Comparison of ENCODE assay signal across 27 cellular contexts in the genomic region with DNA sequence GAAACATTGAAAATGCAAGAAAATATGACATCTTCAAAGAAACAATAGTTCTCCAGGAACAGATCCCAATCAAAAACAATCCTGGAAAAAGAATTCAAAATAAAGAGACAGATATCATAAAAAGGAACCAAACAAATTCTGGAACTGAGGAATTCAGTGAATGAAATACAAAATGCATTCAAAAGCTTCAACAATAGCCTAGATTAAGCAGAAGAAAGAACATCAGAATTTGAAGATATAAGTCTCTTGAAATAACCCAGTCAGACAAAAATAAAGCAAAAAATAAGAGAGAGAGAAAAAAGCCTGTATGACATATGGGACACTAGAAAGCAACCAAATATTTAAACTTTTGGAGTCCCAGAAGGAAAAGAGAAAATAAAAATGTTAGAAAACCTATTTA.
"Had no signal": no experiment of that assay in that cellular context is flagged by ENCODE, and none has a peak within 500 bp of the region (broad histone marks: within the 10 kb centered on the region; RNA-seq: fewer than 3 reads in every experiment).

No MANE protein-coding gene starts in this region.

- H3K4me3 ChIP-seq: colonic mucosa, coronary artery, esophagus muscularis mucosa, esophagus squamous epithelium, gastrocnemius medialis, gastroesophageal sphincter, heart left ventricle, heart right ventricle had no signal

- H3K4me1 ChIP-seq: esophagus muscularis mucosa, esophagus squamous epithelium, foreskin keratinocyte, gastrocnemius medialis, gastroesophageal sphincter, heart left ventricle, heart right ventricle had no signal

- H3K27me3 ChIP-seq: colonic mucosa had no signal

- H3K36me3 ChIP-seq: colonic mucosa, esophagus muscularis mucosa, esophagus squamous epithelium, gastrocnemius medialis, gastroesophageal sphincter, heart left ventricle, heart right ventricle had no signal

- ATAC-seq: effector memory CD8-positive, alpha-beta T cell; esophagus mucosa; foreskin keratinocyte; gastrocnemius medialis; gastroesophageal sphincter; heart left ventricle; heart right ventricle had no signal

- FAIRE-seq: colon, endometrium, endothelial cell of umbilical vein, frontal cortex had no signal

- DNase-seq: colonic mucosa; cortex of kidney; dermis blood vessel endothelial cell; effector CD4-positive, alpha-beta T cell; effector CD8-positive, alpha-beta T cell; effector memory CD4-positive, alpha-beta T cell; effector memory CD8-positive, alpha-beta T cell; endodermal cell; erythroblast; esophagus squamous epithelium; foreskin fibroblast; foreskin keratinocyte; foreskin melanocyte; gastrocnemius medialis; glutamatergic neuron; head of caudate nucleus; heart left ventricle; heart right ventricle had no signal

- H3K9me3 ChIP-seq: colonic mucosa had no signal

- H3K27ac ChIP-seq: colonic mucosa, coronary artery, epithelial cell of prostate, esophagus muscularis mucosa, esophagus squamous epithelium, foreskin keratinocyte, gastrocnemius medialis, gastroesophageal sphincter, heart left ventricle, heart right ventricle had no signal
